Comparison of ENCODE assay signal across 10 cellular contexts in the genomic region with DNA sequence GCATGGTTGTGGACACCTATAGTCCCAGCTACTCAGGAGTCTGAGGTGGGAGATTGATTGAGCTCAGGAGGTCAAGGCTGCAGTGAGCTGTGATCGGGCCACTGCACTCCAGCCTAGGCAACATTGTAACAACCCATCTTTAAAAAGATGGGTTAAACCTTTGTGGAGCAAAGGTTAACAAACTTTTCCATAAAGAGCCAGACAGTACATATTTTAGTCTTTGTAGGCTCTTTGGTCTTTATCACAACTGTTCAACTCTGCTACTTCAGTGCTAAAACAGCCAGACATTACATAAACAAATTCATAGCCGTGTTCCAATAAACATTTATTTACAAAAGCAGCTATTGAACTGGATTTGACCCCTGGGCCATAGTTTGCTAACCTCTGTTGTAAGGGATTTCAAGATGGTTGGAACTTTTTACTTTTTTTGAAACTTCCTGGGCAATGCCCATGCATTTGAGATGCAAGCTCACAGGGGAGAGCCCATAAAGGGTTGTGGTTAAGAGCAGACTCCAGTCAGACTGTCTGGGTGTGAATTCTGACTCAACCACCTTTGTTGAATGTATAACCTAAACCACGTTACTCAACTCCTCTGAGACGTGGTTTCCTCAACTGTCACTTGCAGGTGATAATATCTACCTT. TPM values are rescaled to one million over a fixed set of nuclear protein-coding genes. Genes with fewer than 3 reads are reported as not detected.
DNase-seq lines count a peak whose midpoint lies in the region; ATAC-seq lines count a peak whose summit lies in the region.
"Had no signal": no experiment of that assay in that cellular context is flagged by ENCODE, and none has a peak within 500 bp of the region (broad histone marks: within the 10 kb centered on the region; RNA-seq: fewer than 3 reads in every experiment).

No MANE protein-coding gene starts in this region.

- peak; percentile 99 for ATAC-seq in activated CD4-positive, alpha-beta T cell treated with anti-CD3 and anti-CD28 coated beads for 36 hours
- peak; percentile 55 for ATAC-seq in HG03442 (IDR thresholded peaks at IDR 0.05; ENCODE audit: unreplicated experiment)
- peak; percentile 99 for ATAC-seq in activated naive CD8-positive, alpha-beta T cell treated with anti-CD3 and anti-CD28 coated beads, Interleukin-2, amount 50 U/mL, for 24 hours

- H3K4me1 Mint-ChIP-seq in activated CD4-positive, alpha-beta T cell treated with anti-CD3 and anti-CD28 coated beads for 36 hours = peaks cover 11% of the 10 kb centered on the region
- H3K4me1 Mint-ChIP-seq in activated naive CD8-positive, alpha-beta T cell treated with anti-CD3 and anti-CD28 coated beads, Interleukin-2, amount 50 U/mL, for 24 hours = peaks cover 21% of the 10 kb centered on the region

- POLR2A ChIA-PET in activated CD4-positive, alpha-beta T cell treated with anti-CD3 and anti-CD28 coated beads for 36 hours (lab: Charles Lee) = interaction anchor here (0.6 to 1.2 kb wide), 5 partner anchors 17 to 343 kb away, joined by 3 to 4 read pairs (median 3); no protein-coding TSS in a partner anchor

- DNase-seq in activated CD4-positive, alpha-beta T cell treated with anti-CD3 and anti-CD28 coated beads for 36 hours = peak; percentile 67
- no peak for DNase-seq in activated CD4-positive, alpha-beta T cell treated with anti-CD3 and anti-CD28 coated beads, Interleukin-2, amount 50 U/mL, for 1 hour
- peak; percentile 22 for DNase-seq in activated naive CD8-positive, alpha-beta T cell treated with anti-CD3 and anti-CD28 coated beads, Interleukin-2, amount 50 U/mL, for 24 hours
- peak in 2 of 3 donors; percentile 29 to 31 for DNase-seq in stimulated activated CD4-positive, alpha-beta T cell treated with anti-CD3 and anti-CD28 coated beads, TNF-alpha, amount 100 ng/mL, for 48 hours (ENCODE audit: low read depth in 3 of 3)
- no peak for DNase-seq in NCI-H2107 treated with DMSO at 0.1 percent for 48 hours (lab: John Stamatoyannopoulos, UW; ENCODE audit: unreplicated experiment)
- no peak for DNase-seq in GOT3 (lab: John Stamatoyannopoulos, UW)
- DNase-seq in NCI-H2029 (lab: John Stamatoyannopoulos, UW) = no peak
- DNase-seq: substantia nigra had no signal

- H3K4me3 Mint-ChIP-seq in activated CD4-positive, alpha-beta T cell treated with anti-CD3 and anti-CD28 coated beads for 36 hours = no peak overlapping the region
- H3K4me3 Mint-ChIP-seq in activated naive CD8-positive, alpha-beta T cell treated with anti-CD3 and anti-CD28 coated beads, Interleukin-2, amount 50 U/mL, for 24 hours = no peak overlapping the region
- H3K4me3 Mint-ChIP-seq: activated naive CD4-positive, alpha-beta T cell treated with anti-CD3 and anti-CD28 coated beads, Interleukin-2, amount 50 U/mL, for 24 hours had no signal

- no peaks in the 10 kb centered on the region for H3K36me3 Mint-ChIP-seq in activated CD4-positive, alpha-beta T cell treated with anti-CD3 and anti-CD28 coated beads for 36 hours (ENCODE audit: low read depth)
- no peaks in the 10 kb centered on the region for H3K36me3 Mint-ChIP-seq in activated naive CD8-positive, alpha-beta T cell treated with anti-CD3 and anti-CD28 coated beads, Interleukin-2, amount 50 U/mL, for 24 hours (ENCODE audit: low read depth)
- H3K36me3 Mint-ChIP-seq: activated naive CD4-positive, alpha-beta T cell treated with anti-CD3 and anti-CD28 coated beads, Interleukin-2, amount 50 U/mL, for 24 hours had no signal

- intact Hi-C loops in activated CD4-positive, alpha-beta T cell treated with anti-CD3 and anti-CD28 coated beads for 36 hours (cut with DNase I, micrococcal nuclease) = loop anchor here (1.0 to 5.0 kb wide), 6 partner anchors 16 to 39 kb away; no protein-coding TSS in a partner anchor

- H3K9me3 Mint-ChIP-seq in activated CD4-positive, alpha-beta T cell treated with anti-CD3 and anti-CD28 coated beads for 36 hours (ENCODE audit: low read depth) = no peaks in the 10 kb centered on the region
- no peaks in the 10 kb centered on the region for H3K9me3 Mint-ChIP-seq in activated naive CD8-positive, alpha-beta T cell treated with anti-CD3 and anti-CD28 coated beads, Interleukin-2, amount 50 U/mL, for 24 hours
- H3K9me3 Mint-ChIP-seq: activated naive CD4-positive, alpha-beta T cell treated with anti-CD3 and anti-CD28 coated beads, Interleukin-2, amount 50 U/mL, for 24 hours had no signal

- CTCF ChIA-PET in activated CD4-positive, alpha-beta T cell treated with anti-CD3 and anti-CD28 coated beads for 36 hours (lab: Charles Lee) = interaction anchor here (1.0 to 2.8 kb wide), 8 partner anchors 10 to 576 kb away, joined by 3 to 13 read pairs (median 4); no protein-coding TSS in a partner anchor

- H3K27ac Mint-ChIP-seq in activated CD4-positive, alpha-beta T cell treated with anti-CD3 and anti-CD28 coated beads for 36 hours = no peak overlapping the region
- no peak overlapping the region for H3K27ac Mint-ChIP-seq in activated naive CD8-positive, alpha-beta T cell treated with anti-CD3 and anti-CD28 coated beads, Interleukin-2, amount 50 U/mL, for 24 hours
- H3K27ac Mint-ChIP-seq: activated naive CD4-positive, alpha-beta T cell treated with anti-CD3 and anti-CD28 coated beads, Interleukin-2, amount 50 U/mL, for 24 hours had no signal

- peaks cover 23% of the 10 kb centered on the region for H3K27me3 Mint-ChIP-seq in activated CD4-positive, alpha-beta T cell treated with anti-CD3 and anti-CD28 coated beads for 36 hours
- peaks cover 35% of the 10 kb centered on the region for H3K27me3 Mint-ChIP-seq in activated naive CD8-positive, alpha-beta T cell treated with anti-CD3 and anti-CD28 coated beads, Interleukin-2, amount 50 U/mL, for 24 hours
- H3K27me3 Mint-ChIP-seq: activated naive CD4-positive, alpha-beta T cell treated with anti-CD3 and anti-CD28 coated beads, Interleukin-2, amount 50 U/mL, for 24 hours had no signal

RNA-seq across cellular contexts. Expression of a gene that starts 10.8 kb away (rescaled TPM):
- total RNA-seq in activated CD4-positive, alpha-beta T cell treated with anti-CD3 and anti-CD28 coated beads for 36 hours = not detected

RNA-seq across cellular contexts. Expression of a gene that starts 32.8 kb away (rescaled TPM):
- total RNA-seq in activated CD4-positive, alpha-beta T cell treated with anti-CD3 and anti-CD28 coated beads for 36 hours = not detected

Comparison
In these comparisons a context has a peak if more than half of its experiments do, and no peak if none do; other contexts are left out.
1. DNase-seq: peak in activated CD4-positive, alpha-beta T cell treated with anti-CD3 and anti-CD28 coated beads for 36 hours (single experiment), activated naive CD8-positive, alpha-beta T cell treated with anti-CD3 and anti-CD28 coated beads, Interleukin-2, amount 50 U/mL, for 24 hours (single experiment) and stimulated activated CD4-positive, alpha-beta T cell treated with anti-CD3 and anti-CD28 coated beads, TNF-alpha, amount 100 ng/mL, for 48 hours (2 of 3); none in activated CD4-positive, alpha-beta T cell treated with anti-CD3 and anti-CD28 coated beads, Interleukin-2, amount 50 U/mL, for 1 hour (single experiment), NCI-H2107 treated with DMSO at 0.1 percent for 48 hours (single experiment), GOT3 (single experiment) and NCI-H2029 (single experiment).
2. Peak in every context shown above with its lines, with median percentiles within 50 percentile points of each other: ATAC-seq.